In genomic region chr18:36775396-36775795, GRCh38 we compare ENCODE assay signal across 19 cellular contexts.
"Had no signal": no experiment of that assay in that cellular context is flagged by ENCODE, and none has a peak within 500 bp of the region (broad histone marks: within the 10 kb centered on the region; RNA-seq: fewer than 3 reads in every experiment).

No MANE protein-coding gene starts in this region.

- H3K4me1 ChIP-seq: breast epithelium had no signal

- H3K9me3 ChIP-seq: breast epithelium, MG63 had no signal

- H3K36me3 ChIP-seq: breast epithelium, MG63 had no signal

- H3K27ac ChIP-seq: breast epithelium had no signal

- H3K27me3 ChIP-seq: breast epithelium, MG63 had no signal

- DNase-seq: activated CD4-positive, alpha-beta T cell treated with anti-CD3 and anti-CD28 coated beads for 4 hours; activated CD4-positive, alpha-beta T cell treated with anti-CD3 and anti-CD28 coated beads, Interleukin-2, amount 50 U/mL, for 4 hours; activated CD8-positive, alpha-beta memory T cell treated with anti-CD3 and anti-CD28 coated beads, Interleukin-2, amount 50 U/mL, for 48 hours; activated CD8-positive, alpha-beta T cell treated with anti-CD3 and anti-CD28 coated beads, Interleukin-2, amount 10 ng/mL, durations not matched to agents 7 days and 5 days; activated effector memory CD4-positive, alpha-beta T cell treated with Interleukin-2 at 50 U/mL for 16 hours; activated naive CD4-positive, alpha-beta T cell; activated T-cell treated with anti-CD3 and anti-CD28 coated beads, Interleukin-2, amount 50 U/mL, for 1 hour; aorta; KG1; MG63; MV-4-11; NCI-H1105; NCI-H1436; NCI-H187; NCI-H2081; NCI-H524; SHP77 treated with DMSO at 0.1 percent for 48 hours had no signal

- ATAC-seq: activated CD4-positive, CD25-positive, alpha-beta regulatory T cell treated with anti-CD3 and anti-CD28 coated beads, Interleukin-2, amount 50 U/mL, for 24 hours; activated CD8-positive, alpha-beta T cell treated with anti-CD3 and anti-CD28 coated beads, Interleukin-2, amount 10 ng/mL, durations not matched to agents 7 days and 5 days had no signal

- H3K4me3 ChIP-seq: breast epithelium, MG63 had no signal
